Comparison of ENCODE assay signal across 1 cellular context in genomic region chr2:240593026-240593702, GRCh38.
TF ChIP-seq lines count a peak whose summit lies in the region.

No MANE protein-coding gene starts in this region.

TF ChIP-seq in WTC11, 78 proteins besides CTCF, POLR2A, EP300 and RAD21 (continued from another document):
- TF ChIP-seq ATF6 (CRISPR knock-in tag; IDR thresholded peaks at IDR 0.05), result no peak
- no peak for TF ChIP-seq ATF2 (CRISPR knock-in tag; IDR thresholded peaks at IDR 0.05; ENCODE audit: borderline replicate concordance, low read depth)
- TF ChIP-seq RORB (CRISPR knock-in tag; IDR thresholded peaks at IDR 0.05), result no peak
- no peak for TF ChIP-seq RELA (CRISPR knock-in tag; IDR thresholded peaks at IDR 0.05; ENCODE audit: borderline replicate concordance)
- no peak for TF ChIP-seq PRRX2 (CRISPR knock-in tag; IDR thresholded peaks at IDR 0.05)
- no peak for TF ChIP-seq MAX (CRISPR knock-in tag; IDR thresholded peaks at IDR 0.05)
- no peak for TF ChIP-seq FOXJ3 (CRISPR knock-in tag; IDR thresholded peaks at IDR 0.05; ENCODE audit: borderline replicate concordance)
- no peak for TF ChIP-seq GTF2I (CRISPR knock-in tag; conservative IDR thresholded peaks at IDR 0.05)
- no peak for TF ChIP-seq ZNF425 (CRISPR knock-in tag; conservative IDR thresholded peaks at IDR 0.05)
- TF ChIP-seq CREB1 (CRISPR knock-in tag; IDR thresholded peaks at IDR 0.05), result no peak
- no peak for TF ChIP-seq STAT6 (CRISPR knock-in tag; conservative IDR thresholded peaks at IDR 0.05; ENCODE audit: low read depth)
- no peak for TF ChIP-seq E2F4 (CRISPR knock-in tag; IDR thresholded peaks at IDR 0.05; ENCODE audit: borderline replicate concordance, low read depth)
- TF ChIP-seq MXD4 (CRISPR knock-in tag; IDR thresholded peaks at IDR 0.05; ENCODE audit: borderline replicate concordance), result no peak
- no peak for TF ChIP-seq ERG (CRISPR knock-in tag; IDR thresholded peaks at IDR 0.05)
